8 cellular contexts compared by ENCODE assay signal in genomic region chr7:2354173-2355078, GRCh38. TPM values are rescaled to one million over a fixed set of nuclear protein-coding genes. Genes with fewer than 3 reads are reported as not detected.
DNase-seq lines count a peak whose midpoint lies in the region; ATAC-seq, FAIRE-seq and TF ChIP-seq lines count a peak whose summit lies in the region.

Gene EIF3B, plus strand, starts transcription at chr7:2354827. Its CDS starts 95 bp downstream, at chr7:2354922.

- peaks cover 3% of the 10 kb centered on the region for H3K27me3 Mint-ChIP-seq in activated naive CD8-positive, alpha-beta T cell treated with anti-CD3 and anti-CD28 coated beads, Interleukin-2, amount 50 U/mL, for 24 hours

- no peaks in the 10 kb centered on the region for H3K9me3 Mint-ChIP-seq in activated naive CD8-positive, alpha-beta T cell treated with anti-CD3 and anti-CD28 coated beads, Interleukin-2, amount 50 U/mL, for 24 hours

- H3K4me1 ChIP-seq in parathyroid adenoma (peaks cover 6% of the 10 kb centered on the region), tibial artery (peaks cover 0 to 49% (median 36%) of the 10 kb centered on the region in 4 donors)

- peak; percentile 90 for DNase-seq in GM12892 (ENCODE audit: insufficient read length)
- DNase-seq in NCI-H1436 (lab: John Stamatoyannopoulos, UW): peak; percentile 91
- peak; percentile 94 for DNase-seq in SW480 (ENCODE audit: low spot score)
- peak; percentile 85 for DNase-seq in activated naive CD8-positive, alpha-beta T cell treated with anti-CD3 and anti-CD28 coated beads, Interleukin-2, amount 50 U/mL, for 24 hours
- DNase-seq in cardiac septum (ENCODE audit: low spot score): peak; percentile 92
- peak; percentile 91 to 94 for DNase-seq in tibial artery

- TF ChIP-seq POLR2A in GM12892 (IDR thresholded peaks at IDR 0.05; ENCODE audit: low read depth, low read length): peak; percentile 97

- H3K9ac ChIP-seq in parathyroid adenoma: peak within 1 kb of the TSS; percentile 95

- FAIRE-seq in GM12892 (lab: Jason Lieb, UNC): peak; percentile 94

- peak within 1 kb of the TSS; percentile 98 for H3K4me2 ChIP-seq in parathyroid adenoma (ENCODE audit: low read length)

- H3K27me3 ChIP-seq in parathyroid adenoma (ENCODE audit: control insufficient read depth, insufficient read depth, low read length) (no peaks in the 10 kb centered on the region), tibial artery (no peaks in the 10 kb centered on the region)

- H3K79me2 ChIP-seq in parathyroid adenoma: peaks cover 42% of the 10 kb centered on the region

- peak; percentile 9 for TF ChIP-seq CTCF in parathyroid adenoma (IDR thresholded peaks at IDR 0.05)
- TF ChIP-seq CTCF in tibial artery (IDR thresholded peaks at IDR 0.05): no peak

- peaks cover 45% of the 10 kb centered on the region for H3K4me1 Mint-ChIP-seq in activated naive CD8-positive, alpha-beta T cell treated with anti-CD3 and anti-CD28 coated beads, Interleukin-2, amount 50 U/mL, for 24 hours

- H3K36me3 Mint-ChIP-seq in activated naive CD8-positive, alpha-beta T cell treated with anti-CD3 and anti-CD28 coated beads, Interleukin-2, amount 50 U/mL, for 24 hours (ENCODE audit: low read depth): peaks cover 37% of the 10 kb centered on the region

- intact Hi-C loops in cardiac septum (cut with DNase I): loop anchor here (1.0 to 10.0 kb wide), 4 partner anchors 40 to 780 kb away; partner anchors contain the start of genes CHST12, PSMG3 and SNX8
- intact Hi-C loops in tibial artery (cut with DNase I; ENCODE audit: low total_unique reads): loop anchor here (5.0 kb wide), 2 partner anchors 42 to 112 kb away; partner anchors contain the start of genes MRM2, NUDT1 and SNX8

- peak within 1 kb of the TSS; percentile 100 for H3K27ac Mint-ChIP-seq in activated naive CD8-positive, alpha-beta T cell treated with anti-CD3 and anti-CD28 coated beads, Interleukin-2, amount 50 U/mL, for 24 hours

- H2AFZ ChIP-seq in parathyroid adenoma: peak within 1 kb of the TSS; percentile 99

- ATAC-seq in HG02840 (IDR thresholded peaks at IDR 0.05; ENCODE audit: low FRiP score, unreplicated experiment): peak; percentile 80
- ATAC-seq in activated naive CD8-positive, alpha-beta T cell treated with anti-CD3 and anti-CD28 coated beads, Interleukin-2, amount 50 U/mL, for 24 hours: peak; percentile 89

- peak within 1 kb of the TSS; percentile 98 for H3K27ac ChIP-seq in parathyroid adenoma
- H3K27ac ChIP-seq in tibial artery: peak within 1 kb of the TSS; percentile 93 to 99

- peak within 1 kb of the TSS; percentile 89 for H3K4me3 Mint-ChIP-seq in activated naive CD8-positive, alpha-beta T cell treated with anti-CD3 and anti-CD28 coated beads, Interleukin-2, amount 50 U/mL, for 24 hours

- H3K9me3 ChIP-seq in parathyroid adenoma (ENCODE audit: control insufficient read depth, low read length): no peaks in the 10 kb centered on the region
- H3K9me3 ChIP-seq in tibial artery: no peaks in the 10 kb centered on the region

- H3K4me3 ChIP-seq in parathyroid adenoma (ENCODE audit: low read depth, low read length): peak within 1 kb of the TSS; percentile 85
- H3K4me3 ChIP-seq in tibial artery: peak within 1 kb of the TSS; percentile 94 to 99

- H3K36me3 ChIP-seq in parathyroid adenoma (ENCODE audit: control insufficient read depth, insufficient read depth, low read length) (no peaks in the 10 kb centered on the region), tibial artery (peaks cover 0 to 9% (median 0%) of the 10 kb centered on the region in 3 donors)

RNA-seq across cellular contexts. Expression of gene EIF3B, which starts in this region (rescaled TPM):
- 131 TPM for polyA plus RNA-seq in GM12892 (2012; ENCODE audit: missing spikeins)
- 64.9 TPM for total RNA-seq in cardiac septum

Comparison
In these comparisons a context has a peak if more than half of its experiments do, and no peak if none do; other contexts are left out.
1. Peak in every context shown above with its lines: DNase-seq, ATAC-seq, H3K4me3 ChIP-seq and H3K27ac ChIP-seq.